Comparison of ENCODE assay signal across 12 cellular contexts in the genomic region with DNA sequence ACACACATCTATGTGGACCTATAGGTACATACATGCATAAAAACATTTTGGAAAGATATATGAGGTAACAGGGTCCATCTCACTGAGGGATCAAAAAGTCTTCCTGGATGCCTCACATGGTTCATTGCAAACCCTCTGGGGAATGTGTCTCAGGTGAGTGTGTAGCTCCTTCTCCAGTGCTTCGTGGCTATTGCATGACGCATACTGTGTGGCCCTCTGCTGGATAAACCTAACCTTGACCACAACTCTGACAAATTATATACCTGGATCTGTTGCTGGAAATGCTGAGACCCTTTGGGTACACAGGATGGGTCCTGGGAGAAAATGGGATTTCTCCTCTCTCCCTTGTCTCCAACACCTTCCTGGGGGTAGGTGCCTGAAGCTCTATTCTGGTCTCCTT.
DNase-seq lines count a peak whose midpoint lies in the region; ATAC-seq and TF ChIP-seq lines count a peak whose summit lies in the region.
"Had no signal": no experiment of that assay in that cellular context is flagged by ENCODE, and none has a peak within 500 bp of the region (broad histone marks: within the 10 kb centered on the region; RNA-seq: fewer than 3 reads in every experiment).

No MANE protein-coding gene starts in this region.

- H3K4me1 ChIP-seq in PC-9 (replicated peaks; ENCODE audit: insufficient read depth): no peaks in the 10 kb centered on the region
- H3K4me1 ChIP-seq in iPS DF 6.9 (ENCODE audit: control insufficient read depth, insufficient read depth, low read length): no peaks in the 10 kb centered on the region

- H3K9me2 ChIP-seq in PC-9 (ENCODE audit: insufficient read depth): no peaks in the 10 kb centered on the region

- H3K36me3 ChIP-seq in PC-9 (ENCODE audit: low read depth) (no peaks in the 10 kb centered on the region), iPS DF 6.9 (ENCODE audit: control insufficient read depth, insufficient read depth, low read length) (no peaks in the 10 kb centered on the region)
- H3K36me3 ChIP-seq: tibial artery had no signal

- H3K4me2 ChIP-seq in PC-9: no peak overlapping the region

- no peak overlapping the region for H2AFZ ChIP-seq in PC-9

- no peaks in the 10 kb centered on the region for H3K79me2 ChIP-seq in PC-9 (ENCODE audit: low read depth)

- H3K9me3 ChIP-seq in PC-9 (ENCODE audit: insufficient read depth, low read depth) (no peaks in the 10 kb centered on the region), iPS DF 6.9 (ENCODE audit: control insufficient read depth, insufficient read depth, low read length) (no peaks in the 10 kb centered on the region)
- H3K9me3 ChIP-seq: tibial artery had no signal

- DNase-seq in left ventricle myocardium superior (no peak), Right ventricle myocardium inferior (ENCODE audit: missing footprints) (no peak), PC-9 (no peak), iPS DF 6.9 (ENCODE audit: low read depth, low spot score) (peak; percentile 39), A172 (ENCODE audit: low spot score) (no peak), hypothalamus (lab: John Stamatoyannopoulos, UW) (no peak), activated T-cell treated with anti-CD3 and anti-CD28 coated beads for 4 hours (no peak)
- DNase-seq: NCI-H446 treated with DMSO at 0.1 percent for 48 hours, retina, T-helper 9 cell, tibial artery had no signal

- WGBS in iPS DF 6.9 (ENCODE audit: insufficient coverage, insufficient read length): no CpG with 5 or more reads among the region's 2 CpGs

- POLR2A ChIA-PET in PC-9 (lab: Charles Lee; ENCODE audit: unreplicated experiment): interaction anchor here (0.6 kb wide), 1 partner anchor 238 kb away, joined by 4 read pairs; no protein-coding TSS in a partner anchor

- H3K27me3 ChIP-seq in PC-9 (ENCODE audit: insufficient read depth, low read depth) (peaks cover 11% of the 10 kb centered on the region; the same call in 1 of the 2 replicates), iPS DF 6.9 (ENCODE audit: control insufficient read depth, insufficient read depth, low read length) (no peaks in the 10 kb centered on the region)
- H3K27me3 ChIP-seq: tibial artery had no signal

- intact Hi-C loops in left ventricle myocardium superior (cut with micrococcal nuclease) (no loop called here), Right ventricle myocardium inferior (cut with DNase I) (no loop called here), PC-9 (cut with micrococcal nuclease; ENCODE audit: unreplicated experiment) (no loop called here)

- no peaks in the 10 kb centered on the region for H4K20me1 ChIP-seq in PC-9 (ENCODE audit: insufficient read depth)

- H3K4me3 ChIP-seq in PC-9 (no peak overlapping the region), iPS DF 6.9 (ENCODE audit: low read length) (no peak overlapping the region)
- H3K4me3 ChIP-seq: tibial artery had no signal

- 0 out of 2 replicates have a peak, but pooled peaks have one; percentile 20 for TF ChIP-seq CTCF in PC-9 (conservative IDR thresholded peaks at IDR 0.05)

- H3F3A ChIP-seq in PC-9 (ENCODE audit: insufficient read depth, low read depth): no peaks in the 10 kb centered on the region

- H3K27ac ChIP-seq in PC-9 (no peak overlapping the region), iPS DF 6.9 (ENCODE audit: low read length) (no peak overlapping the region)

- ATAC-seq in left ventricle myocardium superior (peak; percentile 44), Right ventricle myocardium inferior (no peak), HG03095 (IDR thresholded peaks at IDR 0.05; ENCODE audit: unreplicated experiment) (no peak)

- no TSS peak for BruUV-seq in PC-9 (replicated peaks; lab: Mats Ljungman, UMichigan)

- CTCF ChIA-PET in PC-9 (lab: Charles Lee): interaction anchor here (0.8 kb wide), 1 partner anchor 363 kb away, joined by 5 read pairs; no protein-coding TSS in a partner anchor
